Comparison of ENCODE assay signal across 20 cellular contexts in the genomic region with DNA sequence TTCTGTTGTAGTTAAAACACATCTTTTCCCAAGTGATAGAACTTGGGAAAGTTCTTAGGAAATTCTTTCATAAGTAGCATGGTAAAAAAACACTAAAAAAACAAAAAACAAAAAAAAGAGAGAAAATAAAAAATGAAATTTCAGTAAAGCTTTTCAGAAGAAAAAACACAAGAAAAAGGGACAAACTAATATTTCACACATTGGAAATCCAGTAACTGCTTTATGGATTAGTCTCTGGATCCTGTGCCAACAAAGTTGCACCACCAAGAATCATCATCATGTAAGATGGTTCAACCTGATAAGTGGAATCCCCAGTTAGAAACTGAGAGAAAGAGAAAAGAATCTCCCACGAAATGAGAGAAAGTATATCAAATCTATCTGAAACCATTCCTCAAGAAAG.
DNase-seq lines count a peak whose midpoint lies in the region; ATAC-seq and TF ChIP-seq lines count a peak whose summit lies in the region.
"Had no signal": no experiment of that assay in that cellular context is flagged by ENCODE, and none has a peak within 500 bp of the region (broad histone marks: within the 10 kb centered on the region; RNA-seq: fewer than 3 reads in every experiment).

No MANE protein-coding gene starts in this region.

- H3K4me1 Mint-ChIP-seq in osteocyte (ENCODE audit: unreplicated experiment) = peaks cover 39% of the 10 kb centered on the region
- H3K4me1 Mint-ChIP-seq: CD8-positive, alpha-beta memory T cell had no signal

- no peaks in the 10 kb centered on the region for H3K27me3 Mint-ChIP-seq in osteocyte (ENCODE audit: unreplicated experiment)
- H3K27me3 Mint-ChIP-seq: CD8-positive, alpha-beta memory T cell had no signal

- peak overlapping the region; percentile 88 for H3K27ac Mint-ChIP-seq in osteocyte (ENCODE audit: unreplicated experiment)
- H3K27ac Mint-ChIP-seq: CD8-positive, alpha-beta memory T cell had no signal

- no peak for TF ChIP-seq CTCF in dorsolateral prefrontal cortex (IDR thresholded peaks at IDR 0.05 in 54 of 56, conservative IDR thresholded peaks at IDR 0.05 in 2 of 56; ENCODE audit: low read depth in 1 of 56, partially characterized antibody in 56 of 56)
- TF ChIP-seq CTCF in osteocyte (IDR thresholded peaks at IDR 0.05) = no peak

- H3K36me3 Mint-ChIP-seq in osteocyte (ENCODE audit: unreplicated experiment) = no peaks in the 10 kb centered on the region

- ATAC-seq in GM21381 (IDR thresholded peaks at IDR 0.05; ENCODE audit: unreplicated experiment) = no peak
- ATAC-seq in HG02642 (IDR thresholded peaks at IDR 0.05; ENCODE audit: poor library complexity, unreplicated experiment) = no peak
- no peak for ATAC-seq in HG02798 (IDR thresholded peaks at IDR 0.05; ENCODE audit: poor library complexity, unreplicated experiment)
- ATAC-seq: GM12878 had no signal

- H3K4me3 Mint-ChIP-seq in osteocyte (ENCODE audit: unreplicated experiment) = peak overlapping the region; percentile 60
- H3K4me3 Mint-ChIP-seq: CD8-positive, alpha-beta memory T cell had no signal

- DNase-seq in EL = peak; percentile 9
- peak; percentile 75 for DNase-seq in NCI-H460 (ENCODE audit: extremely low read depth, low read depth)
- DNase-seq in dorsolateral prefrontal cortex = no peak
- no peak for DNase-seq in osteocyte (ENCODE audit: extremely low spot score, unreplicated experiment)
- DNase-seq in GM19238 (ENCODE audit: insufficient read length, low spot score) = no peak
- DNase-seq: C1 segment of cervical spinal cord; CD8-positive, alpha-beta memory T cell; GF-D8; H7; MV-4-11; NCI-H1417; NCI-H187 treated with DMSO at 0.1 percent for 48 hours; NCI-H226; NCI-H524 treated with DMSO at 0.1 percent for 48 hours; SHP77 had no signal

- peak overlapping the region in 41 of 59 donors; percentile 6 to 83 (median 59) for H3K27ac ChIP-seq in dorsolateral prefrontal cortex
- H3K27ac ChIP-seq: SK-N-MC had no signal

- H3K4me3 ChIP-seq in dorsolateral prefrontal cortex = peak overlapping the region in 10 of 59 donors; percentile 0 to 47 (median 30)
- H3K4me3 ChIP-seq: GM12878, SK-N-MC had no signal

- H3K9me3 Mint-ChIP-seq in osteocyte (ENCODE audit: unreplicated experiment) = no peaks in the 10 kb centered on the region
- H3K9me3 Mint-ChIP-seq: CD8-positive, alpha-beta memory T cell had no signal

- intact Hi-C loops in dorsolateral prefrontal cortex (cut with DNase I) = loop anchor here (5.0 to 10.0 kb wide), 3 partner anchors 254 to 534 kb away; no protein-coding TSS in a partner anchor

- no peaks in the 10 kb centered on the region for H3K27me3 ChIP-seq in dorsolateral prefrontal cortex

Comparison
In these comparisons a context has a peak if more than half of its experiments do, and no peak if none do; other contexts are left out.
1. DNase-seq: peak in EL (single experiment) and NCI-H460 (single experiment); none in dorsolateral prefrontal cortex (0 of 10), osteocyte (single experiment) and GM19238 (single experiment).